In genomic region chr9:120107138-120107537, GRCh38 we compare ENCODE assay signal across 24 cellular contexts.
A peak's percentile ranks its signal among the peaks of the same experiment; 100 is the strongest.
DNase-seq lines count a peak whose midpoint lies in the region; ATAC-seq, FAIRE-seq and TF ChIP-seq lines count a peak whose summit lies in the region.
"Had no signal": no experiment of that assay in that cellular context is flagged by ENCODE, and none has a peak within 500 bp of the region (broad histone marks: within the 10 kb centered on the region; RNA-seq: fewer than 3 reads in every experiment).

No MANE protein-coding gene starts in this region.

- no peak overlapping the region for H2BK120ac ChIP-seq in H9 (ENCODE audit: low read depth, low read length, poor library complexity, severe bottlenecking)
- H2BK120ac ChIP-seq in H1 (replicated peaks; ENCODE audit: low read depth, low read length): no peak overlapping the region

- no peak overlapping the region for H3K23ac ChIP-seq in H9 (ENCODE audit: insufficient read length, low read depth, low read length)
- no peak overlapping the region for H3K23ac ChIP-seq in H1 (ENCODE audit: insufficient read length)

- no peak for TF ChIP-seq POLR2A in H1 (IDR thresholded peaks at IDR 0.05; ENCODE audit: control extremely low read depth in 1 of 2, low read depth in 2 of 2, low read length in 2 of 2)

- H3K27me3 ChIP-seq in H9 (ENCODE audit: insufficient read depth, low read length): no peaks in the 10 kb centered on the region
- H3K27me3 ChIP-seq in H1 (replicated peaks in 1 of 4; ENCODE audit: control insufficient read depth in 3 of 4, extremely low read depth in 1 of 4, insufficient read depth in 3 of 4, low read length in 3 of 4): no peaks in the 10 kb centered on the region
- H3K27me3 ChIP-seq: BE2C had no signal

- CTCF ChIA-PET in H1 (lab: Charles Lee; ENCODE audit: partially characterized antibody): interaction anchor here (1.2 to 2.7 kb wide), 6 partner anchors 10 to 242 kb away, joined by 4 to 13 read pairs (median 10); no protein-coding TSS in a partner anchor

- peak; percentile 36 to 57 for TF ChIP-seq RAD21 in H1 (IDR thresholded peaks at IDR 0.05 in 1 of 2, conservative IDR thresholded peaks at IDR 0.05 in 1 of 2; ENCODE audit: low read depth in 2 of 2, low read length in 2 of 2)

- no peak for ATAC-seq in GM18498 (IDR thresholded peaks at IDR 0.05; ENCODE audit: unreplicated experiment)
- ATAC-seq: GM12878, HCT116 had no signal

- no peaks in the 10 kb centered on the region for H3K79me2 ChIP-seq in H9 (ENCODE audit: insufficient read depth, low read length)
- no peaks in the 10 kb centered on the region for H3K79me2 ChIP-seq in H1 (ENCODE audit: control insufficient read depth in 1 of 2, insufficient read depth in 2 of 2, low read length in 2 of 2)

- peaks cover 29 to 33% of the 10 kb centered on the region in 2 experiments for H3K4me1 Mint-ChIP-seq in H9
- H3K4me1 Mint-ChIP-seq: CD4-positive, CD25-positive, alpha-beta regulatory T cell; CD8-positive, alpha-beta memory T cell; IgD-negative memory B cell had no signal

- no peak overlapping the region for H2AK5ac ChIP-seq in H9 (ENCODE audit: insufficient read length, low read length)
- no peak overlapping the region for H2AK5ac ChIP-seq in H1 (ENCODE audit: low read depth, low read length)

- H3K4ac ChIP-seq in H9 (ENCODE audit: low read depth, low read length) (no peak overlapping the region), H1 (replicated peaks; ENCODE audit: insufficient read length, low read depth, low read length) (no peak overlapping the region)

- H3K27ac Mint-ChIP-seq in H9: peak overlapping the region in 1 of 3 experiments; percentile 14; a peak in 1 of 7 replicates
- H3K27ac Mint-ChIP-seq: CD4-positive, CD25-positive, alpha-beta regulatory T cell; CD8-positive, alpha-beta memory T cell; HFFc6; IgD-negative memory B cell had no signal

- FAIRE-seq in H1 (lab: Jason Lieb, UNC): no peak
- FAIRE-seq: A204.1, GM12878, H54, HTR-8/SVneo had no signal

- no peak overlapping the region for H4K91ac ChIP-seq in H9 (ENCODE audit: insufficient read length, low read depth, low read length)
- no peak overlapping the region for H4K91ac ChIP-seq in H1 (replicated peaks; ENCODE audit: insufficient read length, low read length)

- H3K23me2 ChIP-seq in H9 (ENCODE audit: insufficient read length, low read depth, low read length, poor library complexity, severe bottlenecking) (no peaks in the 10 kb centered on the region), H1 (ENCODE audit: low read depth, low read length) (no peaks in the 10 kb centered on the region)

- H2BK20ac ChIP-seq in H9 (ENCODE audit: low read depth, low read length, poor library complexity, severe bottlenecking) (no peak overlapping the region), H1 (ENCODE audit: low read length) (no peak overlapping the region)

- no peak overlapping the region for H2BK5ac ChIP-seq in H9 (ENCODE audit: insufficient read length, low read length)
- no peak overlapping the region for H2BK5ac ChIP-seq in H1 (ENCODE audit: low read depth, low read length)

- H3K27ac ChIP-seq in H9 (ENCODE audit: insufficient read length, low read depth, low read length) (no peak overlapping the region), H1 (ENCODE audit: low read depth, low read length) (no peak overlapping the region)
- H3K27ac ChIP-seq: GM23248 had no signal

- H2BK12ac ChIP-seq in H9 (ENCODE audit: insufficient read length, low read depth, low read length) (no peak overlapping the region), H1 (ENCODE audit: low read depth, low read length) (no peak overlapping the region)

- H2BK15ac ChIP-seq in H9 (ENCODE audit: low read depth, low read length): no peak overlapping the region
- no peak overlapping the region for H2BK15ac ChIP-seq in H1 (ENCODE audit: low read length)

- H4K8ac ChIP-seq in H9 (replicated peaks; ENCODE audit: insufficient read length, low read depth, low read length) (no peak overlapping the region), H1 (ENCODE audit: extremely low read depth, insufficient read depth, low read length) (no peak overlapping the region)

- H3K36me3 Mint-ChIP-seq in H9 (ENCODE audit: insufficient read depth in 1 of 3, low read depth in 3 of 3): no peaks in the 10 kb centered on the region
- H3K36me3 Mint-ChIP-seq: CD4-positive, CD25-positive, alpha-beta regulatory T cell; CD8-positive, alpha-beta memory T cell; IgD-negative memory B cell had no signal

- H3K4me2 ChIP-seq in H9 (ENCODE audit: insufficient read depth, insufficient read length, low read length): no peak overlapping the region
- no peak overlapping the region for H3K4me2 ChIP-seq in H1 (ENCODE audit: insufficient read depth in 1 of 2, low read depth in 2 of 2, low read length in 2 of 2)

- H3K9me3 Mint-ChIP-seq in H9: no peaks in the 10 kb centered on the region
- H3K9me3 Mint-ChIP-seq: IgD-negative memory B cell had no signal

- no peak overlapping the region for H3K4me3 Mint-ChIP-seq in H9
- H3K4me3 Mint-ChIP-seq: CD4-positive, CD25-positive, alpha-beta regulatory T cell; CD8-positive, alpha-beta memory T cell; HFFc6; IgD-negative memory B cell had no signal

- H3K4me3 ChIP-seq in H1 (ENCODE audit: extremely low read depth in 1 of 4, insufficient read depth in 2 of 4, low read depth in 3 of 4, low read length in 4 of 4): no peak overlapping the region
- H3K4me3 ChIP-seq: GM12878, GM23248 had no signal

- no peak overlapping the region for H3T11ph ChIP-seq in H9 (ENCODE audit: low read length)

- DNase-seq in NCI-H748 (lab: John Stamatoyannopoulos, UW; ENCODE audit: unreplicated experiment) (peak; percentile 9), NCI-H748 treated with DMSO at 0.1 percent for 48 hours (lab: John Stamatoyannopoulos, UW) (no peak), H9 (no peak), NCI-H69 (lab: John Stamatoyannopoulos, UW) (peak; percentile 49), H1 (ENCODE audit: low read depth in 1 of 2, low spot score in 2 of 2) (no peak), HK-2 (ENCODE audit: unreplicated experiment) (no peak)
- DNase-seq: ACHN; BE2C; CD4-positive, CD25-positive, alpha-beta regulatory T cell; CD8-positive, alpha-beta memory T cell; COR-L47; DMS153; DND-41; EL; GM23248; HFFc6; KBM-7 had no signal

- H3K27me3 Mint-ChIP-seq in H9 (ENCODE audit: low read depth): no peaks in the 10 kb centered on the region

- TF ChIP-seq CTCF in H9 (conservative IDR thresholded peaks at IDR 0.05): 0 out of 3 replicates have a peak, but pooled peaks have one; percentile 15
- TF ChIP-seq CTCF in H1 (IDR thresholded peaks at IDR 0.05; ENCODE audit: control extremely low read depth in 1 of 3, insufficient read depth in 1 of 3, low read depth in 1 of 3, low read length in 3 of 3): peak in 1 of 3 experiments; percentile 15; a peak in 2 of 4 replicates

- H3K9ac ChIP-seq in H9 (ENCODE audit: extremely low read depth, insufficient read length, low read length) (no peak overlapping the region), H1 (replicated peaks in 1 of 4; ENCODE audit: extremely low read depth in 1 of 4, low read depth in 3 of 4, low read length in 3 of 4) (no peak overlapping the region)
- H3K9ac ChIP-seq: GM23248 had no signal

- no peaks in the 10 kb centered on the region for H3K4me1 ChIP-seq in H9 (ENCODE audit: insufficient read depth, low read length)
- H3K4me1 ChIP-seq in H1 (replicated peaks in 1 of 4; ENCODE audit: control insufficient read depth in 3 of 4, insufficient read depth in 4 of 4, low read length in 3 of 4): no peaks in the 10 kb centered on the region
- H3K4me1 ChIP-seq: BE2C had no signal

- TF ChIP-seq EP300 in H1 (IDR thresholded peaks at IDR 0.05; ENCODE audit: borderline replicate concordance in 1 of 2, low read depth in 2 of 2, low read length in 2 of 2): no peak

- no peak overlapping the region for H2AFZ ChIP-seq in H9 (ENCODE audit: low read length)
- H2AFZ ChIP-seq in H1 (ENCODE audit: low read length): no peak overlapping the region
- H2AFZ ChIP-seq: GM23248 had no signal

- H3K18ac ChIP-seq in H9 (ENCODE audit: insufficient read length, low read depth, low read length) (no peak overlapping the region), H1 (ENCODE audit: extremely low read depth, low read length) (no peak overlapping the region)

- H3K56ac ChIP-seq in H9 (ENCODE audit: insufficient read length, low read depth, low read length): no peak overlapping the region
- H3K56ac ChIP-seq in H1 (replicated peaks; ENCODE audit: insufficient read length, low read depth, low read length): no peak overlapping the region

- H4K20me1 ChIP-seq in H9 (ENCODE audit: control insufficient read depth, insufficient read depth, insufficient read length) (no peaks in the 10 kb centered on the region), H1 (replicated peaks in 1 of 2; ENCODE audit: control insufficient read depth in 1 of 2, insufficient read depth in 2 of 2, low read length in 2 of 2) (no peaks in the 10 kb centered on the region)

- POLR2A ChIA-PET in H1 (lab: Charles Lee; ENCODE audit: partially characterized antibody): no interaction called here

- H4K5ac ChIP-seq in H9 (ENCODE audit: insufficient read length, low read depth, low read length) (no peak overlapping the region), H1 (ENCODE audit: insufficient read length, low read depth, low read length) (no peak overlapping the region)

- H3K79me1 ChIP-seq in H9 (ENCODE audit: insufficient read depth, low read depth, low read length, poor library complexity, severe bottlenecking): no peaks in the 10 kb centered on the region
- no peaks in the 10 kb centered on the region for H3K79me1 ChIP-seq in H1 (ENCODE audit: low read depth, low read length)

- H3K14ac ChIP-seq in H9 (ENCODE audit: insufficient read depth, low read length) (no peak overlapping the region), H1 (ENCODE audit: insufficient read length) (no peak overlapping the region)

- no peaks in the 10 kb centered on the region for H3K36me3 ChIP-seq in H1 (ENCODE audit: control insufficient read depth in 2 of 4, insufficient read depth in 4 of 4, low read length in 3 of 4)
- H3K36me3 ChIP-seq: BE2C had no signal

- H3K9me3 ChIP-seq in H9 (ENCODE audit: control insufficient read depth, low read depth, low read length) (no peaks in the 10 kb centered on the region), H1 (ENCODE audit: insufficient read depth in 2 of 2, low read depth in 1 of 2, low read length in 1 of 2) (no peaks in the 10 kb centered on the region)
- H3K9me3 ChIP-seq: BE2C had no signal

- no CpG with 5 or more reads among the region's 1 CpG for WGBS in H9 (ENCODE audit: extremely low coverage, insufficient read length, low lambda C conversion rate)
- WGBS in H1 (ENCODE audit: extremely low coverage in 1 of 2, insufficient coverage in 1 of 2, insufficient read length in 1 of 2, insufficient replicate concordance in 2 of 2, low coverage in 1 of 2, low lambda C conversion rate in 2 of 2, missing lambda C conversion rate in 1 of 2), 2 experiments: 76% methylated on average over 1 of the region's 1 CpG; no CpG with 5 or more reads in 1 of the 2 experiments

TF ChIP-seq in H1, 55 proteins besides CTCF, POLR2A, EP300 and RAD21:
- no peak for TF ChIP-seq TEAD4 (IDR thresholded peaks at IDR 0.05; ENCODE audit: low read depth, low read length)

Comparison
In these comparisons a context has a peak if more than half of its experiments do, and no peak if none do; other contexts are left out.
1. DNase-seq: peak in NCI-H748 (single experiment) and NCI-H69 (single experiment); none in NCI-H748 treated with DMSO at 0.1 percent for 48 hours (single experiment), H9 (single experiment), H1 (0 of 2) and HK-2 (single experiment).